In genomic region chr6:98118357-98119045, GRCh38 we compare ENCODE assay signal across 26 cellular contexts.
DNase-seq lines count a peak whose midpoint lies in the region; ATAC-seq, FAIRE-seq and TF ChIP-seq lines count a peak whose summit lies in the region.
"Had no signal": no experiment of that assay in that cellular context is flagged by ENCODE, and none has a peak within 500 bp of the region (broad histone marks: within the 10 kb centered on the region; RNA-seq: fewer than 3 reads in every experiment).

No MANE protein-coding gene starts in this region.

- H3K4me3 ChIP-seq in GM23338 (no peak overlapping the region), GM12878 (no peak overlapping the region), neuronal stem cell (ENCODE audit: low read length in 2 of 2) (no peak overlapping the region)
- H3K4me3 ChIP-seq: Peyer's patch had no signal

- 0% methylated on average over 7 of the region's 7 CpGs for WGBS in GM12878 (ENCODE audit: insufficient coverage, insufficient replicate concordance, low lambda C conversion rate, missing lambda C conversion rate)
- no CpG with 5 or more reads among the region's 7 CpGs for WGBS in neuronal stem cell (ENCODE audit: extremely low coverage in 2 of 2, insufficient read length in 2 of 2, insufficient replicate concordance in 1 of 2), 2 donors

- intact Hi-C loops in GM12878 (cut with micrococcal nuclease; ENCODE audit: unreplicated experiment), result no loop called here

- H3K9ac ChIP-seq in GM12878 (ENCODE audit: control insufficient read depth, insufficient read depth, low read length), result no peak overlapping the region
- no peak overlapping the region for H3K9ac ChIP-seq in neuronal stem cell (ENCODE audit: low read depth, low read length, poor library complexity)

- H3K23ac ChIP-seq in neuronal stem cell (ENCODE audit: low read depth, low read length, poor library complexity), result no peak overlapping the region

- POLR2A ChIA-PET in GM12878 (lab: Charles Lee), result no interaction called here

- no peak for TF ChIP-seq RAD21 in GM12878 (IDR thresholded peaks at IDR 0.05; ENCODE audit: insufficient read depth, low read depth, low read length)

- peaks cover 5% of the 10 kb centered on the region; the same call in 1 of the 2 replicates for H3K4me1 ChIP-seq in GM23338 (ENCODE audit: insufficient read depth)
- H3K4me1 ChIP-seq in GM12878 (ENCODE audit: control insufficient read depth, insufficient read depth, low read length), result no peaks in the 10 kb centered on the region
- H3K4me1 ChIP-seq in neuronal stem cell (ENCODE audit: control insufficient read depth in 2 of 2, insufficient read depth in 1 of 2, low read depth in 1 of 2, low read length in 2 of 2), result peaks cover 5 to 36% of the 10 kb centered on the region in 2 donors
- H3K4me1 ChIP-seq: Peyer's patch had no signal

- H3K4ac ChIP-seq in neuronal stem cell (ENCODE audit: low read length), result no peak overlapping the region

- RAD21 ChIA-PET in GM12878 (lab: Charles Lee; ENCODE audit: unreplicated experiment), result no interaction called here

- H3K4me1 Mint-ChIP-seq in GM23338, result peaks cover 24% of the 10 kb centered on the region; the same call in 2 of the 3 replicates
- H3K4me1 Mint-ChIP-seq: activated CD8-positive, alpha-beta memory T cell treated with anti-CD3 and anti-CD28 coated beads, Interleukin-2, amount 10 ng/mL, durations not matched to agents 7 days and 5 days; stimulated activated naive B cell treated with anti-CD40 and anti-IgM and Interleukin-4, amounts not matched to agents 10 μg/mL and 1 μg/mL and 100 μg/mL, for 72 hours had no signal

- CTCF ChIA-PET in GM12878 (lab: Yijun Ruan, JAX), result no interaction called here

- H3K27ac ChIP-seq in GM23338 (ENCODE audit: low read depth) (no peak overlapping the region), GM12878 (ENCODE audit: control insufficient read depth, insufficient read depth) (no peak overlapping the region), neuronal stem cell (replicated peaks; ENCODE audit: low read length) (no peak overlapping the region)
- H3K27ac ChIP-seq: HL-60, Peyer's patch had no signal

- no peak overlapping the region for H3K14ac ChIP-seq in neuronal stem cell (ENCODE audit: low read length)

- H3K9me2 ChIP-seq in GM23338 (ENCODE audit: insufficient read depth), result no peaks in the 10 kb centered on the region; the same call in 1 of the 2 replicates

- no peak overlapping the region for H2AFZ ChIP-seq in GM23338
- no peak overlapping the region for H2AFZ ChIP-seq in GM12878 (ENCODE audit: control insufficient read depth, low read depth, low read length)
- H2AFZ ChIP-seq in neuronal stem cell (ENCODE audit: low read length), result peak overlapping the region; percentile 69

- SMC1A ChIA-PET in GM12878 (lab: Charles Lee; ENCODE audit: uncharacterized antibody, unreplicated experiment), result no interaction called here

- no peak for TF ChIP-seq POLR2A in GM12878 (IDR thresholded peaks at IDR 0.05; ENCODE audit: low read depth, low read length)

- H3K27me3 ChIP-seq in GM23338 (ENCODE audit: insufficient read depth) (no peaks in the 10 kb centered on the region), GM12878 (replicated peaks in 1 of 2; ENCODE audit: control insufficient read depth in 2 of 2, insufficient read depth in 2 of 2, low read length in 1 of 2) (no peaks in the 10 kb centered on the region), neuronal stem cell (ENCODE audit: control insufficient read depth in 3 of 3, insufficient read depth in 3 of 3, low read depth in 1 of 3, low read length in 3 of 3) (no peaks in the 10 kb centered on the region)
- H3K27me3 ChIP-seq: Peyer's patch had no signal

- no peak overlapping the region for H3K27ac Mint-ChIP-seq in GM23338
- H3K27ac Mint-ChIP-seq: activated CD8-positive, alpha-beta memory T cell treated with anti-CD3 and anti-CD28 coated beads, Interleukin-2, amount 10 ng/mL, durations not matched to agents 7 days and 5 days; activated T-cell treated with anti-CD3 and anti-CD28 coated beads, Interleukin-2, amount 50 U/mL, for 72 hours; natural killer cell treated with Interleukin-12 subunit alpha and Interleukin-12 subunit beta and Interleukin-15 and Interleukin-18, amount 100 ng/mL, for 72 hours; stimulated activated naive B cell treated with anti-CD40 and anti-IgM and Interleukin-4, amounts not matched to agents 10 μg/mL and 1 μg/mL and 100 μg/mL, for 72 hours had no signal

- no peak overlapping the region for H2AK5ac ChIP-seq in neuronal stem cell (ENCODE audit: low read depth, low read length)

- in situ Hi-C loops in GM12878 (cut with MboI), result no loop called here

- H3K79me2 ChIP-seq in GM23338 (replicated peaks; ENCODE audit: insufficient read depth) (no peaks in the 10 kb centered on the region), GM12878 (ENCODE audit: control insufficient read depth, insufficient read depth, low read length) (no peaks in the 10 kb centered on the region)

- no peak for TF ChIP-seq EP300 in GM12878 (IDR thresholded peaks at IDR 0.05; ENCODE audit: borderline replicate concordance in 1 of 2, control insufficient read depth in 1 of 2, low read depth in 2 of 2, low read length in 2 of 2)

- FAIRE-seq in GM12878 (lab: Jason Lieb, UNC), result no peak

- H3K18ac ChIP-seq in neuronal stem cell (ENCODE audit: low read length), result no peak overlapping the region

- no peaks in the 10 kb centered on the region for H3K9me3 Mint-ChIP-seq in GM23338
- H3K9me3 Mint-ChIP-seq: activated T-cell treated with anti-CD3 and anti-CD28 coated beads, Interleukin-2, amount 50 U/mL, for 72 hours; natural killer cell treated with Interleukin-12 subunit alpha and Interleukin-12 subunit beta and Interleukin-15 and Interleukin-18, amount 100 ng/mL, for 72 hours; stimulated activated naive B cell treated with anti-CD40 and anti-IgM and Interleukin-4, amounts not matched to agents 10 μg/mL and 1 μg/mL and 100 μg/mL, for 72 hours had no signal

- ATAC-seq in GM23338 (peak; percentile 77), GM12878 (peak; percentile 38; the same call in 1 of the 3 replicates), HG03521 (IDR thresholded peaks at IDR 0.05; ENCODE audit: unreplicated experiment) (no peak)
- ATAC-seq: activated CD8-positive, alpha-beta memory T cell treated with anti-CD3 and anti-CD28 coated beads, Interleukin-2, amount 10 ng/mL, durations not matched to agents 7 days and 5 days; activated T-cell treated with anti-CD3 and anti-CD28 coated beads, Interleukin-2, amount 50 U/mL, for 72 hours; natural killer cell treated with Interleukin-12 subunit alpha and Interleukin-12 subunit beta and Interleukin-15 and Interleukin-18, amount 100 ng/mL, for 72 hours; stimulated activated naive B cell treated with anti-CD40 and anti-IgM and Interleukin-4, amounts not matched to agents 10 μg/mL and 1 μg/mL and 100 μg/mL, for 72 hours had no signal

- peak; percentile 31 for DNase-seq in GM23338 (ENCODE audit: low spot score)
- DNase-seq in NCI-H524 treated with DMSO at 0.1 percent for 48 hours (lab: John Stamatoyannopoulos, UW), result peak; percentile 15
- no peak for DNase-seq in GM12878 (ENCODE audit: low read depth, low spot score)
- DNase-seq in neuronal stem cell (ENCODE audit: low spot score), result peak; percentile 77
- DNase-seq in SW480 (ENCODE audit: low spot score), result no peak
- no peak for DNase-seq in RPMI8226
- no peak for DNase-seq in NCI-H187 treated with DMSO at 0.1 percent for 48 hours (lab: John Stamatoyannopoulos, UW)
- DNase-seq: activated CD4-positive, alpha-beta T cell treated with anti-CD3 and anti-CD28 coated beads, Interleukin-2, amount 50 U/mL, for 1 hour; activated CD8-positive, alpha-beta memory T cell treated with anti-CD3 and anti-CD28 coated beads, Interleukin-2, amount 10 ng/mL, durations not matched to agents 7 days and 5 days; activated naive CD4-positive, alpha-beta T cell; activated T-cell treated with anti-CD3 and anti-CD28 coated beads, Interleukin-2, amount 50 U/mL, for 72 hours; C1 segment of cervical spinal cord; Calu3; islet precursor cell; NCI-H1048; NCI-H446 treated with DMSO at 0.1 percent for 48 hours; NK-92 treated with Interleukin-12 subunit alpha and Interleukin-12 subunit beta, amount 100 ng/mL, for 24 hours; Peyer's patch; SIG-M5; stimulated activated CD4-positive, alpha-beta T cell treated with anti-CD3 and anti-CD28 coated beads, Interleukin-15, amount 100 ng/mL, for 24 hours; stimulated activated naive B cell treated with anti-CD40 and anti-IgM and Interleukin-4, amounts not matched to agents 10 μg/mL and 1 μg/mL and 100 μg/mL, for 72 hours; SW 1271; T1000 had no signal

- no peak overlapping the region for H4K91ac ChIP-seq in neuronal stem cell (ENCODE audit: low read depth, low read length, poor library complexity)

- H3K79me1 ChIP-seq in neuronal stem cell (ENCODE audit: low read depth, low read length), result no peaks in the 10 kb centered on the region

- H2BK12ac ChIP-seq in neuronal stem cell (ENCODE audit: low read length), result no peak overlapping the region

- H3K9me3 ChIP-seq in GM12878 (replicated peaks; ENCODE audit: control insufficient read depth, insufficient read depth, low read length) (no peaks in the 10 kb centered on the region), neuronal stem cell (replicated peaks in 1 of 2; ENCODE audit: control insufficient read depth in 2 of 2, insufficient read depth in 1 of 2, low read depth in 1 of 2, low read length in 2 of 2) (no peaks in the 10 kb centered on the region)
- H3K9me3 ChIP-seq: Peyer's patch had no signal

- H2BK120ac ChIP-seq in neuronal stem cell (ENCODE audit: low read depth, low read length), result no peak overlapping the region

- TF ChIP-seq CTCF in GM23338 (conservative IDR thresholded peaks at IDR 0.05; ENCODE audit: low read depth in 2 of 2) (no peak), GM12878 (IDR thresholded peaks at IDR 0.05 in 2 of 3, conservative IDR thresholded peaks at IDR 0.05 in 1 of 3; ENCODE audit: control insufficient read depth in 2 of 3, extremely low read depth in 1 of 3, insufficient read depth in 1 of 3, low read depth in 3 of 3, low read length in 3 of 3) (no peak)

- H3K36me3 ChIP-seq in GM23338 (ENCODE audit: insufficient read depth) (no peaks in the 10 kb centered on the region), GM12878 (ENCODE audit: control insufficient read depth in 2 of 2, insufficient read depth in 2 of 2, low read length in 1 of 2) (no peaks in the 10 kb centered on the region), neuronal stem cell (replicated peaks in 1 of 2; ENCODE audit: control insufficient read depth in 2 of 2, insufficient read depth in 2 of 2, low read length in 2 of 2) (no peaks in the 10 kb centered on the region)
- H3K36me3 ChIP-seq: Peyer's patch had no signal

- no peaks in the 10 kb centered on the region for H4K20me1 ChIP-seq in GM23338 (replicated peaks; ENCODE audit: insufficient read depth)
- H4K20me1 ChIP-seq in GM12878 (ENCODE audit: control insufficient read depth, insufficient read depth), result no peaks in the 10 kb centered on the region

- peaks cover 3% of the 10 kb centered on the region for H3K27me3 Mint-ChIP-seq in GM23338 (ENCODE audit: insufficient read depth, low read depth, poor library complexity)
- H3K27me3 Mint-ChIP-seq: activated CD8-positive, alpha-beta memory T cell treated with anti-CD3 and anti-CD28 coated beads, Interleukin-2, amount 10 ng/mL, durations not matched to agents 7 days and 5 days; natural killer cell treated with Interleukin-12 subunit alpha and Interleukin-12 subunit beta and Interleukin-15 and Interleukin-18, amount 100 ng/mL, for 72 hours; stimulated activated naive B cell treated with anti-CD40 and anti-IgM and Interleukin-4, amounts not matched to agents 10 μg/mL and 1 μg/mL and 100 μg/mL, for 72 hours had no signal

- H3K4me2 ChIP-seq in GM23338 (0 out of 2 replicates have a peak overlapping the region, but pooled peaks have one; percentile 11), GM12878 (ENCODE audit: control insufficient read depth, insufficient read depth) (no peak overlapping the region), neuronal stem cell (ENCODE audit: insufficient read depth, low read length, poor library complexity, severe bottlenecking) (no peak overlapping the region)

- no peak overlapping the region for H2BK15ac ChIP-seq in neuronal stem cell (ENCODE audit: low read length)

- H3K4me3 Mint-ChIP-seq in GM23338, result no peak overlapping the region
- H3K4me3 Mint-ChIP-seq: activated CD8-positive, alpha-beta memory T cell treated with anti-CD3 and anti-CD28 coated beads, Interleukin-2, amount 10 ng/mL, durations not matched to agents 7 days and 5 days; activated T-cell treated with anti-CD3 and anti-CD28 coated beads, Interleukin-2, amount 50 U/mL, for 72 hours; natural killer cell treated with Interleukin-12 subunit alpha and Interleukin-12 subunit beta and Interleukin-15 and Interleukin-18, amount 100 ng/mL, for 72 hours; stimulated activated naive B cell treated with anti-CD40 and anti-IgM and Interleukin-4, amounts not matched to agents 10 μg/mL and 1 μg/mL and 100 μg/mL, for 72 hours had no signal

- H4K8ac ChIP-seq in neuronal stem cell (ENCODE audit: low read depth, low read length), result no peak overlapping the region

- H2BK5ac ChIP-seq in neuronal stem cell (ENCODE audit: low read length), result no peak overlapping the region

- BruUV-seq in GM12878 (replicated peaks; lab: Mats Ljungman, UMichigan), result no TSS peak

- no peaks in the 10 kb centered on the region for H3F3A ChIP-seq in GM23338 (replicated peaks; ENCODE audit: low read depth)

- H3K36me3 Mint-ChIP-seq in GM23338 (ENCODE audit: low read depth), result no peaks in the 10 kb centered on the region
- H3K36me3 Mint-ChIP-seq: activated CD8-positive, alpha-beta memory T cell treated with anti-CD3 and anti-CD28 coated beads, Interleukin-2, amount 10 ng/mL, durations not matched to agents 7 days and 5 days; natural killer cell treated with Interleukin-12 subunit alpha and Interleukin-12 subunit beta and Interleukin-15 and Interleukin-18, amount 100 ng/mL, for 72 hours; stimulated activated naive B cell treated with anti-CD40 and anti-IgM and Interleukin-4, amounts not matched to agents 10 μg/mL and 1 μg/mL and 100 μg/mL, for 72 hours had no signal

Comparison
In these comparisons a context has a peak if more than half of its experiments do, and no peak if none do; other contexts are left out.
1. DNase-seq: peak in GM23338 (single experiment), NCI-H524 treated with DMSO at 0.1 percent for 48 hours (single experiment) and neuronal stem cell (single experiment); none in GM12878 (single experiment), SW480 (single experiment), RPMI8226 (single experiment) and NCI-H187 treated with DMSO at 0.1 percent for 48 hours (single experiment).